ENCODE assay signal across 9 cellular contexts in genomic region chr4:180134116-180134866, GRCh38.
DNase-seq lines count a peak whose midpoint lies in the region; ATAC-seq lines count a peak whose summit lies in the region.
"Had no signal": no experiment of that assay in that cellular context is flagged by ENCODE, and none has a peak within 500 bp of the region (broad histone marks: within the 10 kb centered on the region; RNA-seq: fewer than 3 reads in every experiment).

No MANE protein-coding gene starts in this region.

- no peak overlapping the region for H3K23ac ChIP-seq in neuronal stem cell (ENCODE audit: low read depth, low read length, poor library complexity)

- DNase-seq in astrocyte of the hippocampus (ENCODE audit: low read depth, low spot score) (peak; percentile 3), neuronal stem cell (ENCODE audit: low spot score) (no peak), COLO668 (lab: John Stamatoyannopoulos, UW; ENCODE audit: unreplicated experiment) (no peak), 8988T (no peak)
- DNase-seq in stimulated activated CD4-positive, alpha-beta T cell treated with anti-CD3 and anti-CD28 coated beads, Interleukin-12 subunit alpha, Interleukin-12 subunit beta, amount 100 ng/mL, for 4 hours: no peak

- no peaks in the 10 kb centered on the region for H3K79me1 ChIP-seq in neuronal stem cell (ENCODE audit: low read depth, low read length)

- H4K8ac ChIP-seq in neuronal stem cell (ENCODE audit: low read depth, low read length): no peak overlapping the region

- no peaks in the 10 kb centered on the region for H3K27me3 ChIP-seq in neuronal stem cell (ENCODE audit: control insufficient read depth in 3 of 3, insufficient read depth in 3 of 3, low read depth in 1 of 3, low read length in 3 of 3)

- no peak overlapping the region for H2BK5ac ChIP-seq in neuronal stem cell (ENCODE audit: low read length)

- peak overlapping the region in 1 of 2 donors; percentile 27 for H3K4me3 ChIP-seq in neuronal stem cell (ENCODE audit: low read length in 2 of 2)
- H3K4me3 ChIP-seq: SK-N-MC had no signal

- no peak overlapping the region for H3K18ac ChIP-seq in neuronal stem cell (ENCODE audit: low read length)

- H3K36me3 ChIP-seq in neuronal stem cell (replicated peaks in 1 of 2; ENCODE audit: control insufficient read depth in 2 of 2, insufficient read depth in 2 of 2, low read length in 2 of 2): no peaks in the 10 kb centered on the region

- no peak overlapping the region for H2BK15ac ChIP-seq in neuronal stem cell (ENCODE audit: low read length)

- no peak overlapping the region for H2AK5ac ChIP-seq in neuronal stem cell (ENCODE audit: low read depth, low read length)

- H2AFZ ChIP-seq in neuronal stem cell (ENCODE audit: low read length): peak overlapping the region; percentile 85

- peak overlapping the region; percentile 2 for H3K4me2 ChIP-seq in neuronal stem cell (ENCODE audit: insufficient read depth, low read length, poor library complexity, severe bottlenecking)

- no peak overlapping the region for H2BK12ac ChIP-seq in neuronal stem cell (ENCODE audit: low read length)

- H3K4me1 ChIP-seq in neuronal stem cell (ENCODE audit: control insufficient read depth in 2 of 2, insufficient read depth in 1 of 2, low read depth in 1 of 2, low read length in 2 of 2): peaks cover 2 to 5% of the 10 kb centered on the region in 2 donors

- H3K27ac ChIP-seq in neuronal stem cell (replicated peaks; ENCODE audit: low read length): no peak overlapping the region
- H3K27ac ChIP-seq: SK-N-MC had no signal

- no CpG with 5 or more reads among the region's 10 CpGs for WGBS in neuronal stem cell (ENCODE audit: extremely low coverage in 2 of 2, insufficient read length in 2 of 2, insufficient replicate concordance in 1 of 2), 2 donors

- ATAC-seq in GM18508 (IDR thresholded peaks at IDR 0.05; ENCODE audit: insufficient read depth, unreplicated experiment) (peak; percentile 33), HG03196 (IDR thresholded peaks at IDR 0.05; ENCODE audit: unreplicated experiment) (peak; percentile 71), HG03565 (IDR thresholded peaks at IDR 0.05; ENCODE audit: unreplicated experiment) (no peak)

- H3K14ac ChIP-seq in neuronal stem cell (ENCODE audit: low read length): peak overlapping the region; percentile 6

- no peak overlapping the region for H2BK120ac ChIP-seq in neuronal stem cell (ENCODE audit: low read depth, low read length)

- no peak overlapping the region for H4K91ac ChIP-seq in neuronal stem cell (ENCODE audit: low read depth, low read length, poor library complexity)

- no peak overlapping the region for H3K9ac ChIP-seq in neuronal stem cell (ENCODE audit: low read depth, low read length, poor library complexity)

- no peak overlapping the region for H3K4ac ChIP-seq in neuronal stem cell (ENCODE audit: low read length)

- no peaks in the 10 kb centered on the region for H3K9me3 ChIP-seq in neuronal stem cell (replicated peaks in 1 of 2; ENCODE audit: control insufficient read depth in 2 of 2, insufficient read depth in 1 of 2, low read depth in 1 of 2, low read length in 2 of 2)
